1 cellular context compared by ENCODE assay signal in the genomic region with DNA sequence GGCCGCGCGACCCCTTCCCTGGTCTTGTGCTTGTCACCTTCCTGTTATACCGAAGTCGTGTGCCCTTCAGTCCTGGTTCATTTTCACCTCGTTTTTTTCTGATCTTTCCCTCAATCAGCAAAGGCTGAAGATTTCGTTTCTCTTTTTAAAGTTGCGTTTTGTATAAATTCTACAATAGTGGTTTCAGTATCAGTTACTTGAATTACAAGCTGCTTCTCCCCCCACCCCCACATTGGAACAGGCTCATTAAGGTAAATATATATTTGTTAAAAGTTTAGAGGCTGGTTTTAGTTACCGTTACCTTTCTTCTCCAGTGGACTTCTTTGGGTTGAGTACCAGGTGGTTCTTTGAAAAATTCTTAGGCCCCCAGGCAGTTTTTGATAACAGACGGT.
TF ChIP-seq lines count a peak whose summit lies in the region.

No MANE protein-coding gene starts in this region.

TF ChIP-seq in HCT116, 20 proteins besides CTCF, POLR2A, EP300 and RAD21 (continued from another document):
- TF ChIP-seq, protein P1, sequence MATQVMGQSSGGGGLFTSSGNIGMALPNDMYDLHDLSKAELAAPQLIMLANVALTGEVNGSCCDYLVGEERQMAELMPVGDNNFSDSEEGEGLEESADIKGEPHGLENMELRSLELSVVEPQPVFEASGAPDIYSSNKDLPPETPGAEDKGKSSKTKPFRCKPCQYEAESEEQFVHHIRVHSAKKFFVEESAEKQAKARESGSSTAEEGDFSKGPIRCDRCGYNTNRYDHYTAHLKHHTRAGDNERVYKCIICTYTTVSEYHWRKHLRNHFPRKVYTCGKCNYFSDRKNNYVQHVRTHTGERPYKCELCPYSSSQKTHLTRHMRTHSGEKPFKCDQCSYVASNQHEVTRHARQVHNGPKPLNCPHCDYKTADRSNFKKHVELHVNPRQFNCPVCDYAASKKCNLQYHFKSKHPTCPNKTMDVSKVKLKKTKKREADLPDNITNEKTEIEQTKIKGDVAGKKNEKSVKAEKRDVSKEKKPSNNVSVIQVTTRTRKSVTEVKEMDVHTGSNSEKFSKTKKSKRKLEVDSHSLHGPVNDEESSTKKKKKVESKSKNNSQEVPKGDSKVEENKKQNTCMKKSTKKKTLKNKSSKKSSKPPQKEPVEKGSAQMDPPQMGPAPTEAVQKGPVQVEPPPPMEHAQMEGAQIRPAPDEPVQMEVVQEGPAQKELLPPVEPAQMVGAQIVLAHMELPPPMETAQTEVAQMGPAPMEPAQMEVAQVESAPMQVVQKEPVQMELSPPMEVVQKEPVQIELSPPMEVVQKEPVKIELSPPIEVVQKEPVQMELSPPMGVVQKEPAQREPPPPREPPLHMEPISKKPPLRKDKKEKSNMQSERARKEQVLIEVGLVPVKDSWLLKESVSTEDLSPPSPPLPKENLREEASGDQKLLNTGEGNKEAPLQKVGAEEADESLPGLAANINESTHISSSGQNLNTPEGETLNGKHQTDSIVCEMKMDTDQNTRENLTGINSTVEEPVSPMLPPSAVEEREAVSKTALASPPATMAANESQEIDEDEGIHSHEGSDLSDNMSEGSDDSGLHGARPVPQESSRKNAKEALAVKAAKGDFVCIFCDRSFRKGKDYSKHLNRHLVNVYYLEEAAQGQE (IDR thresholded peaks at IDR 0.05; ENCODE audit: low read depth) = no peak
- TF ChIP-seq SRF (IDR thresholded peaks at IDR 0.05; ENCODE audit: low read depth) = no peak
TF ChIP-seq in HCT116: peak in this region for 0.
